ENCODE assay signal across 28 cellular contexts in genomic region chr3:135458539-135458938, GRCh38.
"Had no signal": no experiment of that assay in that cellular context is flagged by ENCODE, and none has a peak within 500 bp of the region (broad histone marks: within the 10 kb centered on the region; RNA-seq: fewer than 3 reads in every experiment).

No MANE protein-coding gene starts in this region.

- H3K4me3 ChIP-seq: colonic mucosa, esophagus squamous epithelium, gastrocnemius medialis, heart right ventricle, left lung, lower lobe of right lung, mucosa of descending colon had no signal

- H3K36me3 ChIP-seq: colonic mucosa, esophagus squamous epithelium, gastrocnemius medialis, heart right ventricle, left lung, lower lobe of right lung had no signal

- ATAC-seq: effector memory CD8-positive, alpha-beta T cell; esophagus mucosa; gastrocnemius medialis; heart right ventricle; left cardiac atrium; left lung; left ventricle myocardium superior; lower lobe of right lung; mucosa of descending colon had no signal

- H3K27ac Mint-ChIP-seq: dendritic cell treated with granulocyte-macrophage colony-stimulating factor and Interleukin-4, amounts not matched to agents 40 ng/mL and 50 ng/mL, for 4 days; effector memory CD8-positive, alpha-beta T cell; endodermal cell; mesothelial cell of epicardium had no signal

- H3K27me3 Mint-ChIP-seq: dendritic cell treated with granulocyte-macrophage colony-stimulating factor and Interleukin-4, amounts not matched to agents 40 ng/mL and 50 ng/mL, for 4 days; effector memory CD8-positive, alpha-beta T cell; naive B cell had no signal

- H3K4me3 Mint-ChIP-seq: dendritic cell treated with granulocyte-macrophage colony-stimulating factor and Interleukin-4, amounts not matched to agents 40 ng/mL and 50 ng/mL, for 4 days; effector memory CD8-positive, alpha-beta T cell; endodermal cell; mesothelial cell of epicardium; naive B cell had no signal

- H3K9me3 Mint-ChIP-seq: dendritic cell treated with granulocyte-macrophage colony-stimulating factor and Interleukin-4, amounts not matched to agents 40 ng/mL and 50 ng/mL, for 4 days had no signal

- H3K9me3 ChIP-seq: colonic mucosa, esophagus squamous epithelium, gastrocnemius medialis, heart right ventricle, left lung, lower lobe of right lung, mucosa of descending colon had no signal

- DNase-seq: colonic mucosa; cortex of kidney; effector CD8-positive, alpha-beta T cell; effector memory CD8-positive, alpha-beta T cell; endodermal cell; erythroblast; esophagus squamous epithelium; foreskin fibroblast; foreskin melanocyte; gastrocnemius medialis; glutamatergic neuron; head of caudate nucleus; heart right ventricle; hippocampal formation; left cardiac atrium; left lung; left ventricle myocardium superior; lower lobe of right lung; mesenchymal stem cell; mucosa of descending colon; naive B cell had no signal

- FAIRE-seq: endometrium, islet of Langerhans, keratinocyte had no signal

- H3K36me3 Mint-ChIP-seq: mesothelial cell of epicardium, naive B cell had no signal

- H3K27me3 ChIP-seq: colonic mucosa had no signal

- H3K27ac ChIP-seq: colonic mucosa, epithelial cell of prostate, esophagus squamous epithelium, gastrocnemius medialis, heart right ventricle, left lung, lower lobe of right lung had no signal

- H3K4me1 Mint-ChIP-seq: naive B cell had no signal

- H3K4me1 ChIP-seq: colonic mucosa, esophagus squamous epithelium, gastrocnemius medialis, heart right ventricle, left lung, lower lobe of right lung had no signal
